Comparison of ENCODE assay signal across 1 cellular context in genomic region chrX:23782863-23783568, GRCh38.
TF ChIP-seq lines count a peak whose summit lies in the region.

SAT1 (plus strand) TSS chrX:23783173; CDS start chrX:23783352, 179 bp downstream.

TF ChIP-seq in HEK293, 187 proteins besides CTCF, POLR2A, EP300 and RAD21 (continued from another document and continues in another):
- no peak for TF ChIP-seq PRDM2 (tag by site-specific recombination; IDR thresholded peaks at IDR 0.05; ENCODE audit: borderline replicate concordance)
- no peak for TF ChIP-seq ZNF645 (tag by site-specific recombination; IDR thresholded peaks at IDR 0.05)
- TF ChIP-seq ZNF174 (tag by site-specific recombination; IDR thresholded peaks at IDR 0.05) = no peak
- TF ChIP-seq HOXD13 (CRISPR knock-in tag; IDR thresholded peaks at IDR 0.05; ENCODE audit: borderline replicate concordance) = no peak
- TF ChIP-seq ZXDB (tag by site-specific recombination; IDR thresholded peaks at IDR 0.05) = peak; percentile 70
- TF ChIP-seq ZNF37A (tag by site-specific recombination; IDR thresholded peaks at IDR 0.05) = no peak
- no peak for TF ChIP-seq ZNF221 (tag by site-specific recombination; IDR thresholded peaks at IDR 0.05; ENCODE audit: borderline replicate concordance)
- peak; percentile 56 for TF ChIP-seq ZNF366 (tag by site-specific recombination; conservative IDR thresholded peaks at IDR 0.05)
- no peak for TF ChIP-seq ZNF518A (tag by site-specific recombination; conservative IDR thresholded peaks at IDR 0.05; ENCODE audit: low read depth)
- TF ChIP-seq PRDM10 (tag by site-specific recombination; IDR thresholded peaks at IDR 0.05) = peak; percentile 43
- peak; percentile 40; the same call in 1 of the 2 replicates for TF ChIP-seq PRDM4 (tag by site-specific recombination; IDR thresholded peaks at IDR 0.05)
- TF ChIP-seq ZFP37 (tag by site-specific recombination; IDR thresholded peaks at IDR 0.05) = peak; percentile 66; the same call in 1 of the 2 replicates
- no peak for TF ChIP-seq ZNF776 (tag by site-specific recombination; IDR thresholded peaks at IDR 0.05; ENCODE audit: borderline replicate concordance)
- TF ChIP-seq ZNF18 (tag by site-specific recombination; IDR thresholded peaks at IDR 0.05) = peak; percentile 65
- no peak for TF ChIP-seq ZNF549 (tag by site-specific recombination; IDR thresholded peaks at IDR 0.05)
- peak; percentile 78 for TF ChIP-seq ZNF121 (tag by site-specific recombination; IDR thresholded peaks at IDR 0.05)
- no peak; the same call in 1 of the 2 replicates for TF ChIP-seq WT1 (tag by site-specific recombination; IDR thresholded peaks at IDR 0.05)
- TF ChIP-seq ZNF280C (tag by site-specific recombination; IDR thresholded peaks at IDR 0.05) = no peak
- TF ChIP-seq GLI4 (tag by site-specific recombination; IDR thresholded peaks at IDR 0.05) = no peak
- no peak for TF ChIP-seq ZNF473 (tag by site-specific recombination; IDR thresholded peaks at IDR 0.05)
- no peak for TF ChIP-seq ZNF785 (tag by site-specific recombination; IDR thresholded peaks at IDR 0.05)
- TF ChIP-seq YY1 (tag by site-specific recombination; IDR thresholded peaks at IDR 0.05) = no peak; the same call in 1 of the 2 replicates
- TF ChIP-seq ZNF704 (tag by site-specific recombination; IDR thresholded peaks at IDR 0.05) = no peak
- no peak for TF ChIP-seq ZNF133 (tag by site-specific recombination; IDR thresholded peaks at IDR 0.05)
